In genomic region chr1:115429884-115430283, GRCh38 we compare ENCODE assay signal across 22 cellular contexts.
A peak's percentile ranks its signal among the peaks of the same experiment; 100 is the strongest.
DNase-seq lines count a peak whose midpoint lies in the region; ATAC-seq, FAIRE-seq and TF ChIP-seq lines count a peak whose summit lies in the region.
"Had no signal": no experiment of that assay in that cellular context is flagged by ENCODE, and none has a peak within 500 bp of the region (broad histone marks: within the 10 kb centered on the region; RNA-seq: fewer than 3 reads in every experiment).

No MANE protein-coding gene starts in this region.

- H3K27me3 ChIP-seq in bronchial epithelial cell (ENCODE audit: control insufficient read depth, insufficient read depth, low read length): no peaks in the 10 kb centered on the region
- no peaks in the 10 kb centered on the region for H3K27me3 ChIP-seq in Caco-2 (replicated peaks; ENCODE audit: control insufficient read depth, insufficient read depth, low read length)
- no peaks in the 10 kb centered on the region for H3K27me3 ChIP-seq in naive thymus-derived CD4-positive, alpha-beta T cell (ENCODE audit: control insufficient read depth in 2 of 2, insufficient read depth in 2 of 2, low read length in 2 of 2)
- H3K27me3 ChIP-seq: cardiac muscle cell, MG63 had no signal

- peaks cover 14% of the 10 kb centered on the region for H3K4me1 Mint-ChIP-seq in Caco-2 (ENCODE audit: low read depth, unreplicated experiment)
- H3K4me1 Mint-ChIP-seq in activated naive CD8-positive, alpha-beta T cell treated with anti-CD3 and anti-CD28 coated beads for 36 hours: no peaks in the 10 kb centered on the region
- peaks cover 0 to 2% (median 0%) of the 10 kb centered on the region in 7 donors for H3K4me1 Mint-ChIP-seq in naive thymus-derived CD4-positive, alpha-beta T cell
- H3K4me1 Mint-ChIP-seq: activated CD4-positive, alpha-beta memory T cell treated with anti-CD3 and anti-CD28 coated beads, Interleukin-2, amount 10 ng/mL, durations not matched to agents 7 days and 5 days; activated naive CD8-positive, alpha-beta T cell treated with anti-CD3 and anti-CD28 coated beads, Interleukin-2, amount 10 ng/mL, durations not matched to agents 7 days and 5 days had no signal

- H3K9me3 ChIP-seq in Caco-2: no peaks in the 10 kb centered on the region
- H3K9me3 ChIP-seq in naive thymus-derived CD4-positive, alpha-beta T cell (ENCODE audit: control insufficient read depth in 2 of 3, low read length in 3 of 3): no peaks in the 10 kb centered on the region
- H3K9me3 ChIP-seq: MG63, spleen, suprapubic skin had no signal

- DNase-seq in Daoy (ENCODE audit: low read depth) (peak; percentile 55), NCI-H226 (peak; percentile 23), bronchial epithelial cell (ENCODE audit: low read depth) (peak; percentile 64), kidney tubule cell (ENCODE audit: low spot score) (peak; percentile 72), Caco-2 (no peak)
- DNase-seq in activated naive CD8-positive, alpha-beta T cell treated with anti-CD3 and anti-CD28 coated beads for 36 hours: no peak
- DNase-seq in naive thymus-derived CD4-positive, alpha-beta T cell: no peak
- DNase-seq: activated CD4-positive, alpha-beta memory T cell treated with anti-CD3 and anti-CD28 coated beads, Interleukin-2, amount 10 ng/mL, durations not matched to agents 7 days and 5 days; activated naive CD8-positive, alpha-beta T cell treated with anti-CD3 and anti-CD28 coated beads, Interleukin-2, amount 10 ng/mL, durations not matched to agents 7 days and 5 days; activated T-cell treated with anti-CD3 and anti-CD28 coated beads, Interleukin-2, amount 50 U/mL, for 4 hours; mesendoderm; MG63; NCI-H1694 treated with DMSO at 0.1 percent for 48 hours; NCI-H446 treated with DMSO at 0.1 percent for 48 hours; Right ventricle myocardium superior; spleen; T-helper 2 cell had no signal

- H3K4me3 Mint-ChIP-seq in Caco-2 (ENCODE audit: unreplicated experiment): no peak overlapping the region
- H3K4me3 Mint-ChIP-seq in activated naive CD8-positive, alpha-beta T cell treated with anti-CD3 and anti-CD28 coated beads for 36 hours: no peak overlapping the region
- no peak overlapping the region for H3K4me3 Mint-ChIP-seq in naive thymus-derived CD4-positive, alpha-beta T cell
- H3K4me3 Mint-ChIP-seq: activated CD4-positive, alpha-beta memory T cell treated with anti-CD3 and anti-CD28 coated beads, Interleukin-2, amount 10 ng/mL, durations not matched to agents 7 days and 5 days; activated naive CD8-positive, alpha-beta T cell treated with anti-CD3 and anti-CD28 coated beads, Interleukin-2, amount 10 ng/mL, durations not matched to agents 7 days and 5 days; activated T-cell treated with anti-CD3 and anti-CD28 coated beads, Interleukin-2, amount 50 U/mL, for 4 hours; natural killer cell treated with Interleukin-12 subunit alpha and Interleukin-12 subunit beta and Interleukin-15 and Interleukin-18, amount 100 ng/mL, for 72 hours had no signal

- BruUV-seq in Caco-2 (replicated peaks; lab: Mats Ljungman, UMichigan): no TSS peak

- H3K27ac Mint-ChIP-seq in Caco-2 (ENCODE audit: unreplicated experiment): no peak overlapping the region
- H3K27ac Mint-ChIP-seq in activated naive CD8-positive, alpha-beta T cell treated with anti-CD3 and anti-CD28 coated beads for 36 hours: no peak overlapping the region
- no peak overlapping the region for H3K27ac Mint-ChIP-seq in naive thymus-derived CD4-positive, alpha-beta T cell
- H3K27ac Mint-ChIP-seq: activated CD4-positive, alpha-beta memory T cell treated with anti-CD3 and anti-CD28 coated beads, Interleukin-2, amount 10 ng/mL, durations not matched to agents 7 days and 5 days; activated naive CD8-positive, alpha-beta T cell treated with anti-CD3 and anti-CD28 coated beads, Interleukin-2, amount 10 ng/mL, durations not matched to agents 7 days and 5 days; natural killer cell treated with Interleukin-12 subunit alpha and Interleukin-12 subunit beta and Interleukin-15 and Interleukin-18, amount 100 ng/mL, for 72 hours; progenitor cell of endocrine pancreas had no signal

- intact Hi-C loops in Caco-2 (cut with micrococcal nuclease; ENCODE audit: unreplicated experiment): no loop called here
- intact Hi-C loops in naive thymus-derived CD4-positive, alpha-beta T cell (cut with micrococcal nuclease): no loop called here

- H3K9me3 Mint-ChIP-seq in Caco-2 (ENCODE audit: unreplicated experiment): peaks cover 14% of the 10 kb centered on the region
- no peaks in the 10 kb centered on the region for H3K9me3 Mint-ChIP-seq in activated naive CD8-positive, alpha-beta T cell treated with anti-CD3 and anti-CD28 coated beads for 36 hours
- H3K9me3 Mint-ChIP-seq in naive thymus-derived CD4-positive, alpha-beta T cell: peaks cover 0 to 6% (median 0%) of the 10 kb centered on the region in 11 donors
- H3K9me3 Mint-ChIP-seq: activated CD4-positive, alpha-beta memory T cell treated with anti-CD3 and anti-CD28 coated beads, Interleukin-2, amount 10 ng/mL, durations not matched to agents 7 days and 5 days; activated naive CD8-positive, alpha-beta T cell treated with anti-CD3 and anti-CD28 coated beads, Interleukin-2, amount 10 ng/mL, durations not matched to agents 7 days and 5 days; activated T-cell treated with anti-CD3 and anti-CD28 coated beads, Interleukin-2, amount 50 U/mL, for 4 hours; natural killer cell treated with Interleukin-12 subunit alpha and Interleukin-12 subunit beta and Interleukin-15 and Interleukin-18, amount 100 ng/mL, for 72 hours had no signal

- no peak overlapping the region for H3K27ac ChIP-seq in naive thymus-derived CD4-positive, alpha-beta T cell (ENCODE audit: low read depth, low read length)
- H3K27ac ChIP-seq: cardiac muscle cell, spleen, suprapubic skin had no signal

- no peaks in the 10 kb centered on the region for H3K27me3 Mint-ChIP-seq in Caco-2 (ENCODE audit: insufficient read depth, unreplicated experiment)
- peaks cover 7% of the 10 kb centered on the region for H3K27me3 Mint-ChIP-seq in activated naive CD8-positive, alpha-beta T cell treated with anti-CD3 and anti-CD28 coated beads for 36 hours
- peaks cover 0 to 23% (median 13%) of the 10 kb centered on the region in 5 donors for H3K27me3 Mint-ChIP-seq in naive thymus-derived CD4-positive, alpha-beta T cell

- CTCF ChIA-PET in Caco-2 (lab: Charles Lee): no interaction called here
- CTCF ChIA-PET in naive thymus-derived CD4-positive, alpha-beta T cell (lab: Charles Lee): no interaction called here

- POLR2A ChIA-PET in Caco-2 (lab: Charles Lee): interaction anchor here (0.6 kb wide), 1 partner anchor 60 kb away, joined by 3 read pairs; no protein-coding TSS in a partner anchor
- POLR2A ChIA-PET in naive thymus-derived CD4-positive, alpha-beta T cell (lab: Charles Lee): no interaction called here

- H3K4me1 ChIP-seq in Caco-2: peaks cover 19% of the 10 kb centered on the region
- H3K4me1 ChIP-seq in naive thymus-derived CD4-positive, alpha-beta T cell (ENCODE audit: control insufficient read depth in 2 of 2, insufficient read depth in 2 of 2, low read length in 2 of 2): no peaks in the 10 kb centered on the region
- H3K4me1 ChIP-seq: spleen had no signal

- no peak for TF ChIP-seq CTCF in bronchial epithelial cell (IDR thresholded peaks at IDR 0.05; ENCODE audit: insufficient read depth, low read length, severe bottlenecking)
- TF ChIP-seq CTCF in Caco-2 (IDR thresholded peaks at IDR 0.05; ENCODE audit: insufficient read depth in 1 of 2, low read depth in 1 of 2, low read length in 1 of 2, severe bottlenecking in 1 of 2, unreplicated experiment in 1 of 2): no peak

- no peaks in the 10 kb centered on the region for H3K36me3 Mint-ChIP-seq in Caco-2 (ENCODE audit: insufficient read depth, unreplicated experiment)
- no peaks in the 10 kb centered on the region for H3K36me3 Mint-ChIP-seq in activated naive CD8-positive, alpha-beta T cell treated with anti-CD3 and anti-CD28 coated beads for 36 hours
- no peaks in the 10 kb centered on the region for H3K36me3 Mint-ChIP-seq in naive thymus-derived CD4-positive, alpha-beta T cell
- H3K36me3 Mint-ChIP-seq: activated naive CD8-positive, alpha-beta T cell treated with anti-CD3 and anti-CD28 coated beads, Interleukin-2, amount 10 ng/mL, durations not matched to agents 7 days and 5 days; natural killer cell treated with Interleukin-12 subunit alpha and Interleukin-12 subunit beta and Interleukin-15 and Interleukin-18, amount 100 ng/mL, for 72 hours had no signal

- H3K4me3 ChIP-seq in bronchial epithelial cell (ENCODE audit: low read depth, low read length) (no peak overlapping the region), Caco-2 (ENCODE audit: low read depth, low read length) (no peak overlapping the region)
- H3K4me3 ChIP-seq in naive thymus-derived CD4-positive, alpha-beta T cell (ENCODE audit: low read length): no peak overlapping the region
- H3K4me3 ChIP-seq: cardiac muscle cell, MG63, spleen, suprapubic skin had no signal

- no peaks in the 10 kb centered on the region for H3K36me3 ChIP-seq in bronchial epithelial cell (ENCODE audit: control insufficient read depth, insufficient read depth, low read length)
- no peaks in the 10 kb centered on the region for H3K36me3 ChIP-seq in Caco-2 (ENCODE audit: control insufficient read depth, insufficient read depth, low read length)
- no peaks in the 10 kb centered on the region for H3K36me3 ChIP-seq in naive thymus-derived CD4-positive, alpha-beta T cell (ENCODE audit: control insufficient read depth in 2 of 3, insufficient read depth in 3 of 3, low read length in 3 of 3)
- H3K36me3 ChIP-seq: cardiac muscle cell, MG63, spleen, suprapubic skin had no signal

- no peak for FAIRE-seq in bronchial epithelial cell (lab: Jason Lieb, UNC)

- no peak for ATAC-seq in naive thymus-derived CD4-positive, alpha-beta T cell
- no peak for ATAC-seq in GM21390 (IDR thresholded peaks at IDR 0.05; ENCODE audit: unreplicated experiment)
- ATAC-seq: activated T-cell treated with anti-CD3 and anti-CD28 coated beads, Interleukin-2, amount 50 U/mL, for 4 hours; natural killer cell treated with Interleukin-12 subunit alpha and Interleukin-12 subunit beta and Interleukin-15 and Interleukin-18, amount 100 ng/mL, for 72 hours had no signal

Comparison
In these comparisons a context has a peak if more than half of its experiments do, and no peak if none do; other contexts are left out.
1. DNase-seq: peak in Daoy (single experiment), NCI-H226 (single experiment), bronchial epithelial cell (single experiment) and kidney tubule cell (single experiment); none in Caco-2 (0 of 2), activated naive CD8-positive, alpha-beta T cell treated with anti-CD3 and anti-CD28 coated beads for 36 hours (single experiment) and naive thymus-derived CD4-positive, alpha-beta T cell (0 of 9).